ENCODE assay signal across 22 cellular contexts in the genomic region with DNA sequence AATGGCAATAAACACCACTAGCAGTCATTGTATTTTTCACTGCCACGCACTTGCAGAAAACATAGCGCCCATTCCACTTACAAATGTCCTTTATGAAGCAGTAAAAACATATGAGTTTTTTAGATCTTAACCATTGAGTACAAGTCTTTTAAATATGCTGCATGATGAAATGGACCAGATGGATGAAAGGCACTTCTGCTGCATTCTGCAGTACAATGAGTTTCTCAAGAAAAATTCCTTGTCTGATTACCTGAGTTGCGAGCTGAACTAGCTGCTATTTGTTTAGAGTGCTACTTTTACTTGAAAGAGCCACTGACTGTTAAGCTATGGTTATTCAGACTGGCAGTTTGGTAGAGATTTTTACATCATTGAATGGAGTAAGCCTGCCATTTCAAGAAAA.
"Had no signal": no experiment of that assay in that cellular context is flagged by ENCODE, and none has a peak within 500 bp of the region (broad histone marks: within the 10 kb centered on the region; RNA-seq: fewer than 3 reads in every experiment).

No MANE protein-coding gene starts in this region.

- DNase-seq: colonic mucosa; cortex of kidney; effector CD8-positive, alpha-beta T cell; effector memory CD8-positive, alpha-beta T cell; endodermal cell; erythroblast; esophagus squamous epithelium; foreskin fibroblast; foreskin melanocyte; gastrocnemius medialis; glutamatergic neuron; head of caudate nucleus; heart right ventricle; hippocampal formation; left cardiac atrium; left lung; left ventricle myocardium superior; lower lobe of right lung; mesenchymal stem cell; midbrain; naive thymus-derived CD4-positive, alpha-beta T cell had no signal

- H3K4me3 ChIP-seq: colonic mucosa, esophagus squamous epithelium, gastrocnemius medialis, heart right ventricle, left lung, lower lobe of right lung had no signal

- ATAC-seq: effector memory CD8-positive, alpha-beta T cell; esophagus mucosa; gastrocnemius medialis; heart right ventricle; left cardiac atrium; left lung; left ventricle myocardium superior; lower lobe of right lung; naive thymus-derived CD4-positive, alpha-beta T cell had no signal
